In the genomic region with DNA sequence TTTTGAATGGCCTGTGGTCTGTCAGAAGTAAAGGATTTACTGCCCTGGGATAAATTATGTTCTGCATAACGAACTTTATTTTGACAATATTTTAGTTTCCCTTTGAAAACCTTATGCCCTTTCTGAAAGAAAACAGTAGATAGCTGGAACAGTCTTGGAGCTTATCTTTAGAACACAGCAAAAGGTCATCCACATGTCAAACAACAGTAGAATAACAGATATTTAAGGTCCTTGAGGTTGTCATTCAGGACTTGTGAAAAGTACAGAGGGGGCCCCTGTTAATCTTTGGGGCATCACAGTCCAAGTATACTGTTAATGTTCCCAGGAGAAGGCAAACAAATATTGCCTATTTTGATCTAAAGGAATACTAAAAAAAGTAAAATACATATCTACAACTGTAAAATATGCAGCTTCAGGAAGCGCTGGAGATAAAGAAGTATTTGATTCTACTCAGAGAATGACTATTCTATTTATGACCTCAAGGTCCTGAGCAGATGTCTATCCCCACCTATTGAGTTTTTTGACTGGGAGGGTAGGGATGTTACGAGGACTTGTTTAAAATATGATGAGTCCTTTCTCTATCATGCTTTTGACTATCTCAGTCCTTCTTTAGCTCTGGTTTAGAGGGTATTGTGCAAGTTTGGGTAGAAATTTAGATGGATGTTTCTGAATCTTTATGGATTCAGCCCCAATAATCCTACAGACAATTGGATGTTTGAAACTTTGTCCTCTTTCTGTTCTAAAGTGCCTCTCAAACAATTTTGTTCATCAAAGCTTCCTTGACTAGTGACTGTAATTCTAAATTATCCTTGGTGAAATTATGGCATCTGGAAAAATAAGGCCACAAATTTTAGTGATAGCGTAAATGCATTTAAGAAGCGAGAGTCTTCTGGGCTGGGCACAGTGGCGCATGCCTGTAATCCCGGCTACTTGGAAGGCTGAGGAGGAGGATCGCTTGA, we compare ENCODE assay signal across 2 cellular contexts.
TF ChIP-seq lines count a peak whose summit lies in the region.

No MANE protein-coding gene starts in this region.

TF ChIP-seq in HEK293, 187 proteins besides CTCF, POLR2A, EP300 and RAD21:
- TF ChIP-seq OVOL3 (tag by site-specific recombination; IDR thresholded peaks at IDR 0.05), result no peak
- no peak for TF ChIP-seq PRDM2 (tag by site-specific recombination; IDR thresholded peaks at IDR 0.05; ENCODE audit: borderline replicate concordance)
- TF ChIP-seq ZNF157 (tag by site-specific recombination; IDR thresholded peaks at IDR 0.05), result peak; percentile 62
TF ChIP-seq in HEK293: peak in this region for 1.

TF ChIP-seq in HepG2, 621 proteins besides CTCF, POLR2A, EP300 and RAD21:
- TF ChIP-seq PRDM15 (CRISPR knock-in tag; IDR thresholded peaks at IDR 0.05) (no peak), ZC3H4 (CRISPR knock-in tag; IDR thresholded peaks at IDR 0.05; ENCODE audit: borderline replicate concordance) (no peak), ZNF562 (CRISPR knock-in tag; IDR thresholded peaks at IDR 0.05; ENCODE audit: borderline replicate concordance) (no peak), ZNF704 (CRISPR knock-in tag; IDR thresholded peaks at IDR 0.05; ENCODE audit: borderline replicate concordance) (no peak), ZFP36L1 (CRISPR knock-in tag; IDR thresholded peaks at IDR 0.05) (no peak), ELF3 (CRISPR knock-in tag; IDR thresholded peaks at IDR 0.05) (no peak), ZNF326 (CRISPR knock-in tag; IDR thresholded peaks at IDR 0.05; ENCODE audit: borderline replicate concordance) (no peak), MYPOP (CRISPR knock-in tag; IDR thresholded peaks at IDR 0.05) (no peak), RBAK (CRISPR knock-in tag; IDR thresholded peaks at IDR 0.05) (no peak), ZSCAN12 (CRISPR knock-in tag; IDR thresholded peaks at IDR 0.05) (no peak), MAZ (IDR thresholded peaks at IDR 0.05; ENCODE audit: borderline replicate concordance, low read depth, low read length) (no peak), MAZ (CRISPR knock-in tag; IDR thresholded peaks at IDR 0.05; ENCODE audit: low read depth) (no peak)
